Comparison of ENCODE assay signal across 19 cellular contexts in the genomic region with DNA sequence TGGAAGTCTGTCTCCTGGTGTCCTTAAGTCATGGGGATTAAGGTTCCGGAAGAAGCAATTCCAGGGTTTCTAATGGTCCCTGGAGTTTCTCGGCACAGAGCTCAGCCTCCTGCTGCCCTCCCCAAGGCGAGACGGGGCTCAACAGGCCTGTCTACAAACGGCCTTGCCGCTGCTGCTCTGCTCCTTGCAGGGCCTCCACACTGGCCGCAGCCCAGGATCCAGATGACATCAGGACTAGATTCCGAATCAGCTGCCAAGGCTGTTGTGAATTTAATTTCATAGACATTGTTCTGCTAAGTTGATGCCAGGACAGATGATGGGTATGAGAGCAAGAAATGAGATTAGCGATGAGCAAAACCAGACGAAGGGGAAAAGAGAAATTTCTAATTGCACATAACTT.
"Had no signal": no experiment of that assay in that cellular context is flagged by ENCODE, and none has a peak within 500 bp of the region (broad histone marks: within the 10 kb centered on the region; RNA-seq: fewer than 3 reads in every experiment).

No MANE protein-coding gene starts in this region.

- H2AFZ ChIP-seq: parathyroid adenoma had no signal

- H3K79me2 ChIP-seq: parathyroid adenoma had no signal

- H3K4me3 ChIP-seq: left lung, suprapubic skin, transverse colon, uterus had no signal

- ATAC-seq: activated CD8-positive, alpha-beta memory T cell treated with anti-CD3 and anti-CD28 coated beads, Interleukin-2, amount 10 ng/mL, durations not matched to agents 7 days and 5 days; activated T-helper 17 cell treated with anti-CD3 and anti-CD28 coated beads, Interleukin-2, amount 50 U/mL, for 72 hours; foreskin keratinocyte; left lung; natural killer cell; T-cell had no signal

- H3K9ac ChIP-seq: parathyroid adenoma had no signal

- H3K9me3 ChIP-seq: left lung, suprapubic skin, transverse colon, uterus had no signal

- DNase-seq: activated B cell treated with CpG ODN at 0.5 μM for 24 hours; activated CD4-positive, alpha-beta memory T cell treated with anti-CD3 and anti-CD28 coated beads for 36 hours; activated CD4-positive, alpha-beta T cell treated with anti-CD3 and anti-CD28 coated beads for 4 hours; activated CD8-positive, alpha-beta memory T cell treated with anti-CD3 and anti-CD28 coated beads, Interleukin-2, amount 10 ng/mL, durations not matched to agents 7 days and 5 days; activated naive CD4-positive, alpha-beta T cell; activated naive CD8-positive, alpha-beta T cell treated with anti-CD3 and anti-CD28 coated beads for 36 hours; central memory CD4-positive, alpha-beta T cell; dorsolateral prefrontal cortex; foreskin keratinocyte; glutamatergic neuron; left lung; mesendoderm; natural killer cell; T-cell; transverse colon; uterus had no signal

- H3K27me3 ChIP-seq: foreskin keratinocyte had no signal

- H3K4me1 ChIP-seq: foreskin keratinocyte, parathyroid adenoma had no signal

- H3K27ac ChIP-seq: dorsolateral prefrontal cortex, foreskin keratinocyte, left lung, parathyroid adenoma, suprapubic skin, transverse colon, uterus had no signal

- H3K36me3 ChIP-seq: left lung, suprapubic skin, transverse colon, uterus had no signal
